ENCODE assay signal across 7 cellular contexts in the genomic region with DNA sequence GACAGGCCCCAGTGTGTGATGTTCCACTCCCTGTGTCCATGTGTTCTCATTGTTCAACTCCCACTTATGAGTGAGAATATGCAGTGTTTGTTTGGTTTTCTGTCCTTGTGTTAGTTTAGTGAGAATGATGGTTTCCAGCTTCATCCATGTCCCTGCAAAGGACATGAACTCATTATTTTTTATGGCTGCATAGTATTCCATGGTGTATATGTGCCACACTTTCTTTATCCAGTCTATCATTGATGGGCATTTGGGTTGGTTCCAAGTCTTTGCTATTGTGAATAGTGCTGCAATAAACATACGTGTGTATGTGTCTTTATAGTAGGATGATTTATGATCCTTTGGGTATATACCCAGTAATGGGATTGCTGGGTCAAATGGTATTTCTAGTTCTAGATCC.
A peak's percentile ranks its signal among the peaks of the same experiment; 100 is the strongest.
DNase-seq lines count a peak whose midpoint lies in the region; ATAC-seq, FAIRE-seq and TF ChIP-seq lines count a peak whose summit lies in the region.
"Not testable (repeated sequence)": the region's sequence is repeated elsewhere in the genome, so short reads cannot be mapped to it uniquely, and the experiment has no call there.

No MANE protein-coding gene starts in this region.

- RAD21 ChIA-PET in HCT116 (lab: Charles Lee; ENCODE audit: low non-redundant PET in 1 of 2, low total read pairs in 2 of 2, uncharacterized antibody in 2 of 2, unreplicated experiment in 2 of 2), result not testable (repeated sequence)

- not testable (repeated sequence) for H2AK9ac ChIP-seq in IMR-90 (replicated peaks; ENCODE audit: low read depth, low read length, poor library complexity)

- H3K27ac Mint-ChIP-seq in MCF 10A (ENCODE audit: low read depth, unreplicated experiment), result peak overlapping the region; percentile 99

- WGBS in A549 (ENCODE audit: missing lambda C conversion rate), result 92% methylated on average over 1 of the region's 1 CpG
- no CpG with 5 or more reads among the region's 1 CpG for WGBS in IMR-90 (ENCODE audit: extremely low coverage in 2 of 2, insufficient read length in 1 of 2), 2 experiments
- WGBS in smooth muscle cell (ENCODE audit: low lambda C conversion rate), result 100% methylated on average over 1 of the region's 1 CpG

- H3K14ac ChIP-seq in IMR-90 (replicated peaks; ENCODE audit: low read depth, low read length), result not testable (repeated sequence)

- H3K4me3 ChIP-seq in A549; HCT116 (replicated peaks in 1 of 2; ENCODE audit: low read depth in 1 of 2, low read length in 2 of 2); IMR-90 (ENCODE audit: insufficient read depth, low read depth, low read length); RWPE2 (ENCODE audit: severe bottlenecking); smooth muscle cell: not testable (repeated sequence)

- peak overlapping the region; percentile 98; the same call in 1 of the 3 replicates for H2BK15ac ChIP-seq in IMR-90 (ENCODE audit: low read depth, low read length)

- not testable (repeated sequence) for TF ChIP-seq EP300 in A549 (IDR thresholded peaks at IDR 0.05)

- not testable (repeated sequence) for H2AFZ ChIP-seq in HCT116 (ENCODE audit: low read depth, low read length, poor library complexity, severe bottlenecking); IMR-90 (replicated peaks; ENCODE audit: low read length, poor library complexity); smooth muscle cell (ENCODE audit: low read depth)

- H3K9ac ChIP-seq in HCT116 (ENCODE audit: low read length); IMR-90 (ENCODE audit: low read depth, low read length); smooth muscle cell (ENCODE audit: low read depth): not testable (repeated sequence)

- H3K4me1 ChIP-seq in A549 (peaks cover 26% of the 10 kb centered on the region), HCT116 (ENCODE audit: control insufficient read depth in 1 of 2, insufficient read depth in 2 of 2, low read length in 2 of 2) (peaks cover 9 to 53% of the 10 kb centered on the region in 2 experiments), IMR-90 (ENCODE audit: control insufficient read depth, insufficient read depth, low read length) (peaks cover 15% of the 10 kb centered on the region), RWPE2 (ENCODE audit: insufficient read depth, poor library complexity, severe bottlenecking) (peaks cover 35% of the 10 kb centered on the region), foreskin keratinocyte (peaks cover 27% of the 10 kb centered on the region), smooth muscle cell (ENCODE audit: low read depth) (peaks cover 21% of the 10 kb centered on the region)

- POLR2A ChIA-PET in A549 (lab: Yijun Ruan, JAX); HCT116 (lab: Charles Lee); IMR-90 (lab: Charles Lee; ENCODE audit: unreplicated experiment): not testable (repeated sequence)
- POLR2A ChIA-PET in MCF 10A (lab: Yijun Ruan, JAX), result interaction anchor here (0.5 to 7.0 kb wide), 8 partner anchors 8 to 559 kb away, joined by 3 to 84 read pairs (median 16); partner anchors contain the start of gene KLF4

- not testable (repeated sequence) for H3K23ac ChIP-seq in IMR-90 (ENCODE audit: low read depth, low read length)

- not testable (repeated sequence) for H3K9me2 ChIP-seq in HCT116 (ENCODE audit: insufficient read depth)

- TF ChIP-seq POLR2A in A549 (IDR thresholded peaks at IDR 0.05; ENCODE audit: low read length); HCT116 (IDR thresholded peaks at IDR 0.05; ENCODE audit: borderline replicate concordance, extremely low read depth, insufficient read depth, insufficient read length); IMR-90 (IDR thresholded peaks at IDR 0.05; ENCODE audit: low read depth, low read length): not testable (repeated sequence)

- H3K4me1 Mint-ChIP-seq in MCF 10A (ENCODE audit: insufficient read depth, unreplicated experiment), result peaks cover 45% of the 10 kb centered on the region

- not testable (repeated sequence) for H3F3A ChIP-seq in smooth muscle cell (ENCODE audit: low read depth)

- CTCF ChIA-PET in A549 (lab: Yijun Ruan, JAX), result interaction anchor here (0.7 to 1.7 kb wide), 2 partner anchors 224 to 364 kb away, joined by 3 read pairs; no protein-coding TSS in a partner anchor
- CTCF ChIA-PET in HCT116 (lab: Charles Lee); IMR-90 (lab: Yijun Ruan, JAX); MCF 10A (lab: Yijun Ruan, JAX): not testable (repeated sequence)

- H2BK120ac ChIP-seq in IMR-90 (ENCODE audit: low read depth, low read length), result peak overlapping the region; percentile 99; the same call in 1 of the 2 replicates

- H3K4ac ChIP-seq in IMR-90 (ENCODE audit: low read depth, low read length), result not testable (repeated sequence)

- H3K56ac ChIP-seq in IMR-90 (ENCODE audit: extremely low read depth, insufficient read depth, low read length), result not testable (repeated sequence)

- H3K36me3 Mint-ChIP-seq in MCF 10A (ENCODE audit: insufficient read depth, unreplicated experiment), result not testable (repeated sequence)

- not testable (repeated sequence) for BruUV-seq in HCT116 (replicated peaks; lab: Mats Ljungman, UMichigan); IMR-90 (replicated peaks; lab: Mats Ljungman, UMichigan); MCF 10A (replicated peaks; lab: Mats Ljungman, UMichigan)

- not testable (repeated sequence) for H3K27me3 Mint-ChIP-seq in MCF 10A (ENCODE audit: insufficient read depth, unreplicated experiment)

- ATAC-seq in A549; HCT116; IMR-90 (ENCODE audit: low read depth); RWPE2 (ENCODE audit: low read depth); foreskin keratinocyte: not testable (repeated sequence)

- H2BK20ac ChIP-seq in IMR-90 (ENCODE audit: low read depth, low read length), result 0 out of 2 replicates have a peak overlapping the region, but pooled peaks have one; percentile 96

- H3K9me1 ChIP-seq in IMR-90 (ENCODE audit: insufficient read depth, low read length), result peaks cover 11% of the 10 kb centered on the region

- in situ Hi-C loops in IMR-90 (cut with MboI; ENCODE audit: low sequenced_read_pairs), result loop anchor here (10.0 kb wide), 1 partner anchor 313 kb away; no protein-coding TSS in a partner anchor

- dilution Hi-C loops in IMR-90 (cut with HindIII; ENCODE audit: low sequenced_read_pairs, unreplicated experiment), result not testable (repeated sequence)

- H3K18ac ChIP-seq in IMR-90 (ENCODE audit: low read depth, low read length), result not testable (repeated sequence)

- H3K27me3 ChIP-seq in HCT116 (ENCODE audit: insufficient read depth, low read length); IMR-90 (ENCODE audit: control insufficient read depth, insufficient read depth, low read length); RWPE2 (ENCODE audit: insufficient read depth, poor library complexity, severe bottlenecking); foreskin keratinocyte; smooth muscle cell (ENCODE audit: low read depth): not testable (repeated sequence)

- H2BK5ac ChIP-seq in IMR-90 (ENCODE audit: low read depth, low read length, poor library complexity, severe bottlenecking), result not testable (repeated sequence)

- not testable (repeated sequence) for FAIRE-seq in A549 (lab: Jason Lieb, UNC)

- H3K79me1 ChIP-seq in IMR-90 (ENCODE audit: low read depth in 1 of 2, low read length in 2 of 2), result not testable (repeated sequence)

- TF ChIP-seq RAD21 in A549 (conservative IDR thresholded peaks at IDR 0.05 in 1 of 2, IDR thresholded peaks at IDR 0.05 in 1 of 2); HCT116 (IDR thresholded peaks at IDR 0.05; ENCODE audit: low read depth); IMR-90 (IDR thresholded peaks at IDR 0.05; ENCODE audit: low read length): not testable (repeated sequence)

- not testable (repeated sequence) for H4K91ac ChIP-seq in IMR-90 (ENCODE audit: insufficient read depth, low read depth, low read length)

- peak overlapping the region in 1 of 2 experiments; percentile 94; a peak in 2 of 4 replicates for H4K8ac ChIP-seq in IMR-90 (ENCODE audit: low read depth in 2 of 2, low read length in 2 of 2)

- H3K27ac ChIP-seq in A549 (peak overlapping the region; percentile 88 to 92; a peak in 5 of 6 replicates), RWPE2 (ENCODE audit: poor library complexity, severe bottlenecking) (peak overlapping the region; percentile 99), foreskin keratinocyte (peak overlapping the region; percentile 89), smooth muscle cell (ENCODE audit: low read depth) (peak overlapping the region; percentile 84)
- not testable (repeated sequence) for H3K27ac ChIP-seq in HCT116 (ENCODE audit: low read depth, low read length); IMR-90 (ENCODE audit: insufficient read depth, low read length)

- H2AK5ac ChIP-seq in IMR-90 (ENCODE audit: low read depth, low read length), result not testable (repeated sequence)

- not testable (repeated sequence) for H4K5ac ChIP-seq in IMR-90 (ENCODE audit: low read depth, low read length)

- not testable (repeated sequence) for H3K36me3 ChIP-seq in HCT116 (ENCODE audit: control insufficient read depth in 1 of 2, insufficient read depth in 2 of 2, low read length in 2 of 2); IMR-90 (ENCODE audit: control insufficient read depth, insufficient read depth, low read length); RWPE2 (ENCODE audit: low read depth); smooth muscle cell (ENCODE audit: low read depth)

- H3K9me3 ChIP-seq in A549, result peaks cover 13% of the 10 kb centered on the region; the same call in 2 of the 3 replicates
- not testable (repeated sequence) for H3K9me3 ChIP-seq in HCT116 (ENCODE audit: control insufficient read depth in 1 of 2, insufficient read depth in 1 of 2, low read depth in 1 of 2, low read length in 2 of 2); IMR-90 (ENCODE audit: control insufficient read depth, insufficient read depth, low read length); RWPE2 (ENCODE audit: severe bottlenecking); smooth muscle cell (replicated peaks; ENCODE audit: low read depth)

- not testable (repeated sequence) for TF ChIP-seq CTCF in A549 (IDR thresholded peaks at IDR 0.05); HCT116 (IDR thresholded peaks at IDR 0.05 in 2 of 3, conservative IDR thresholded peaks at IDR 0.05 in 1 of 3; ENCODE audit: borderline replicate concordance in 1 of 3, insufficient read depth in 1 of 3, low read depth in 2 of 3, low read length in 2 of 3); IMR-90 (conservative IDR thresholded peaks at IDR 0.05; ENCODE audit: low read depth, low read length); RWPE2 (IDR thresholded peaks at IDR 0.05; ENCODE audit: poor library complexity, severe bottlenecking); MCF 10A (IDR thresholded peaks at IDR 0.05; ENCODE audit: unreplicated experiment); foreskin keratinocyte (conservative IDR thresholded peaks at IDR 0.05); smooth muscle cell (IDR thresholded peaks at IDR 0.05; ENCODE audit: borderline replicate concordance, insufficient read depth, poor library complexity, severe bottlenecking)

- not testable (repeated sequence) for H3K4me3 Mint-ChIP-seq in MCF 10A (ENCODE audit: unreplicated experiment)

- not testable (repeated sequence) for H3K9me3 Mint-ChIP-seq in MCF 10A (ENCODE audit: unreplicated experiment)

- H4K20me1 ChIP-seq in HCT116 (ENCODE audit: insufficient read depth); IMR-90 (ENCODE audit: insufficient read depth, low read length); smooth muscle cell (ENCODE audit: low read depth): not testable (repeated sequence)

- not testable (repeated sequence) for H3K79me2 ChIP-seq in HCT116 (ENCODE audit: insufficient read depth, low read length); smooth muscle cell (ENCODE audit: low read depth)

- not testable (repeated sequence) for DNase-seq in A549 (ENCODE audit: low read depth in 1 of 2, low spot score in 1 of 2); HCT116 (ENCODE audit: low read depth, low spot score); IMR-90; RWPE2 (ENCODE audit: low spot score); MCF 10A (ENCODE audit: unreplicated experiment); foreskin keratinocyte; smooth muscle cell (lab: John Stamatoyannopoulos, UW; ENCODE audit: unreplicated experiment)

- H3K4me2 ChIP-seq in A549; HCT116 (ENCODE audit: low read length); IMR-90 (ENCODE audit: low read depth, low read length); smooth muscle cell: not testable (repeated sequence)

- intact Hi-C loops in HCT116 (cut with micrococcal nuclease) (loop anchor here (2.0 to 5.0 kb wide), 2 partner anchors 47 to 295 kb away; no protein-coding TSS in a partner anchor), IMR-90 (cut with micrococcal nuclease) (loop anchor here (2.0 kb wide), 1 partner anchor 297 kb away; no protein-coding TSS in a partner anchor), MCF 10A (cut with micrococcal nuclease) (loop anchor here (2.0 to 5.0 kb wide), 3 partner anchors 297 to 505 kb away; no protein-coding TSS in a partner anchor)
